21 cellular contexts compared by ENCODE assay signal in genomic region chr11:15932417-15932816, GRCh38.
"Had no signal": no experiment of that assay in that cellular context is flagged by ENCODE, and none has a peak within 500 bp of the region (broad histone marks: within the 10 kb centered on the region; RNA-seq: fewer than 3 reads in every experiment).

No MANE protein-coding gene starts in this region.

- H3K4me1 ChIP-seq: foreskin keratinocyte, heart left ventricle, left lung, lower lobe of right lung had no signal

- H3K36me3 ChIP-seq: esophagus muscularis mucosa, gastroesophageal sphincter, heart left ventricle, left lung, lower lobe of right lung had no signal

- H3K27ac ChIP-seq: coronary artery, dorsolateral prefrontal cortex, esophagus muscularis mucosa, foreskin keratinocyte, gastroesophageal sphincter, heart left ventricle, hepatocyte, left lung, lower lobe of right lung had no signal

- H3K79me2 ChIP-seq: hepatocyte had no signal

- H3K4me3 ChIP-seq: coronary artery, dorsolateral prefrontal cortex, esophagus muscularis mucosa, gastroesophageal sphincter, heart left ventricle, hepatocyte, left lung, lower lobe of right lung had no signal

- H3K9me3 ChIP-seq: left lung, lower lobe of right lung had no signal

- H3K4me2 ChIP-seq: hepatocyte had no signal

- ATAC-seq: foreskin keratinocyte, gastroesophageal sphincter, heart left ventricle, left lung, left ventricle myocardium superior, lower lobe of right lung had no signal

- DNase-seq: dermis blood vessel endothelial cell; dorsolateral prefrontal cortex; effector CD4-positive, alpha-beta T cell; effector memory CD4-positive, alpha-beta T cell; foreskin keratinocyte; heart left ventricle; hypothalamus; immature natural killer cell; islet precursor cell; kidney; kidney glomerular epithelial cell; left lung; left ventricle myocardium superior; lower lobe of right lung; mesendoderm; midbrain; naive B cell had no signal

- H3K27me3 ChIP-seq: foreskin keratinocyte, gastroesophageal sphincter, heart left ventricle, hepatocyte, left lung had no signal

- H2AFZ ChIP-seq: hepatocyte had no signal
